In genomic region chr7:142441074-142441403, GRCh38 we compare ENCODE assay signal across 13 cellular contexts.
DNase-seq lines count a peak whose midpoint lies in the region; ATAC-seq and TF ChIP-seq lines count a peak whose summit lies in the region.
"Had no signal": no experiment of that assay in that cellular context is flagged by ENCODE, and none has a peak within 500 bp of the region (broad histone marks: within the 10 kb centered on the region; RNA-seq: fewer than 3 reads in every experiment).

No MANE protein-coding gene starts in this region.

- H3K4me1 Mint-ChIP-seq in T-cell: peaks cover 46 to 61% (median 52%) of the 10 kb centered on the region in 3 donors

- DNase-seq in HL-60 (ENCODE audit: low read depth in 1 of 2, low spot score in 1 of 2) (peak in 1 of 2 experiments; percentile 83), T-cell (no peak), DMS 273 treated with DMSO at 0.1 percent for 48 hours (lab: John Stamatoyannopoulos, UW) (no peak), NCI-H1048 (lab: John Stamatoyannopoulos, UW) (no peak), NCI-H2196 (lab: John Stamatoyannopoulos, UW; ENCODE audit: unreplicated experiment) (no peak), stomach (no peak)
- DNase-seq: activated B cell treated with CpG ODN at 0.5 μM for 24 hours, NCI-H748 treated with DMSO at 0.1 percent for 48 hours had no signal

- H3K27ac Mint-ChIP-seq in T-cell: peak overlapping the region; percentile 44 to 73
- H3K27ac Mint-ChIP-seq: activated B cell treated with CpG ODN at 0.5 μM for 24 hours, neural progenitor cell had no signal

- POLR2A ChIA-PET in T-cell (lab: Charles Lee): no interaction called here

- TF ChIP-seq POLR2A in stomach (IDR thresholded peaks at IDR 0.05): no peak

- H3K9me3 Mint-ChIP-seq in T-cell: no peaks in the 10 kb centered on the region
- H3K9me3 Mint-ChIP-seq: activated B cell treated with CpG ODN at 0.5 μM for 24 hours had no signal

- H3K4me1 ChIP-seq in mesodermal cell (ENCODE audit: control insufficient read depth, insufficient read depth, low read length, poor library complexity, severe bottlenecking) (peaks cover 43% of the 10 kb centered on the region), stomach (peaks cover 0 to 12% (median 0%) of the 10 kb centered on the region in 4 donors)
- H3K4me1 ChIP-seq: ascending aorta, neural progenitor cell had no signal

- no peak overlapping the region for H3K4me3 ChIP-seq in HL-60 (replicated peaks; ENCODE audit: insufficient read depth, low read length)
- no peak overlapping the region for H3K4me3 ChIP-seq in mesodermal cell (ENCODE audit: extremely low read depth, insufficient read depth, low read length, poor library complexity, severe bottlenecking)
- H3K4me3 ChIP-seq in stomach: no peak overlapping the region
- H3K4me3 ChIP-seq: ascending aorta, K562, neural progenitor cell had no signal

- H3K27me3 Mint-ChIP-seq in T-cell: peaks cover 0 to 1% of the 10 kb centered on the region in 2 donors

- TF ChIP-seq CTCF in HL-60 (IDR thresholded peaks at IDR 0.05; ENCODE audit: insufficient read depth, low read length): no peak
- no peak for TF ChIP-seq CTCF in stomach (IDR thresholded peaks at IDR 0.05)

- peak overlapping the region in 2 of 3 donors; percentile 17 to 22 for H3K4me3 Mint-ChIP-seq in T-cell
- H3K4me3 Mint-ChIP-seq: activated B cell treated with CpG ODN at 0.5 μM for 24 hours, neural progenitor cell had no signal

- H3K9me3 ChIP-seq in mesodermal cell (ENCODE audit: control insufficient read depth, low read length) (no peaks in the 10 kb centered on the region), stomach (no peaks in the 10 kb centered on the region)
- H3K9me3 ChIP-seq: ascending aorta had no signal

- H3K27me3 ChIP-seq in HL-60 (ENCODE audit: insufficient read depth, poor library complexity, severe bottlenecking) (no peaks in the 10 kb centered on the region), stomach (peaks cover 0 to 5% (median 0%) of the 10 kb centered on the region in 3 donors)
- H3K27me3 ChIP-seq: ascending aorta, neural progenitor cell had no signal

- no peaks in the 10 kb centered on the region for H3K36me3 Mint-ChIP-seq in T-cell
- H3K36me3 Mint-ChIP-seq: neural progenitor cell had no signal

- ATAC-seq in GM18907 (IDR thresholded peaks at IDR 0.05; ENCODE audit: unreplicated experiment) (peak; percentile 47), T-cell (replicated peaks in 1 of 4) (peak; percentile 48 to 70 (median 68))
- ATAC-seq: K562 had no signal

- peak overlapping the region; percentile 58 for H3K27ac ChIP-seq in HL-60 (replicated peaks)
- peak overlapping the region; percentile 98 for H3K27ac ChIP-seq in mesodermal cell (ENCODE audit: low read depth, low read length, severe bottlenecking)
- no peak overlapping the region for H3K27ac ChIP-seq in stomach
- H3K27ac ChIP-seq: ascending aorta, neural progenitor cell had no signal

- no peak for TF ChIP-seq EP300 in stomach (IDR thresholded peaks at IDR 0.05)

- CTCF ChIA-PET in T-cell (lab: Charles Lee): interaction anchor here in 1 of 2 donors (1.2 kb wide), 1 partner anchor 22 kb away, joined by 4 read pairs; no protein-coding TSS in a partner anchor

- H3K36me3 ChIP-seq in mesodermal cell (ENCODE audit: control insufficient read depth, insufficient read depth, low read length) (no peaks in the 10 kb centered on the region), stomach (no peaks in the 10 kb centered on the region)
- H3K36me3 ChIP-seq: ascending aorta, neural progenitor cell had no signal

- 58 to 80% methylated on average over 5 to 7 of the region's 7 CpGs for whole genome bisulfite sequencing in mesodermal cell (ENCODE audit: insufficient coverage in 2 of 2), 2 experiments
- WGBS in stomach, 5 donors: 53 to 66% (median 57%) methylated on average over 7 of the region's 7 CpGs

- intact Hi-C loops in stomach (cut with DNase I; ENCODE audit: low total_unique reads): no loop called here

Comparison
In these comparisons a context has a peak if more than half of its experiments do, and no peak if none do; other contexts are left out.
1. H3K27ac ChIP-seq: peak in HL-60 (single experiment) and mesodermal cell (single experiment); none in stomach (0 of 5).